ENCODE assay signal across 8 cellular contexts in the genomic region with DNA sequence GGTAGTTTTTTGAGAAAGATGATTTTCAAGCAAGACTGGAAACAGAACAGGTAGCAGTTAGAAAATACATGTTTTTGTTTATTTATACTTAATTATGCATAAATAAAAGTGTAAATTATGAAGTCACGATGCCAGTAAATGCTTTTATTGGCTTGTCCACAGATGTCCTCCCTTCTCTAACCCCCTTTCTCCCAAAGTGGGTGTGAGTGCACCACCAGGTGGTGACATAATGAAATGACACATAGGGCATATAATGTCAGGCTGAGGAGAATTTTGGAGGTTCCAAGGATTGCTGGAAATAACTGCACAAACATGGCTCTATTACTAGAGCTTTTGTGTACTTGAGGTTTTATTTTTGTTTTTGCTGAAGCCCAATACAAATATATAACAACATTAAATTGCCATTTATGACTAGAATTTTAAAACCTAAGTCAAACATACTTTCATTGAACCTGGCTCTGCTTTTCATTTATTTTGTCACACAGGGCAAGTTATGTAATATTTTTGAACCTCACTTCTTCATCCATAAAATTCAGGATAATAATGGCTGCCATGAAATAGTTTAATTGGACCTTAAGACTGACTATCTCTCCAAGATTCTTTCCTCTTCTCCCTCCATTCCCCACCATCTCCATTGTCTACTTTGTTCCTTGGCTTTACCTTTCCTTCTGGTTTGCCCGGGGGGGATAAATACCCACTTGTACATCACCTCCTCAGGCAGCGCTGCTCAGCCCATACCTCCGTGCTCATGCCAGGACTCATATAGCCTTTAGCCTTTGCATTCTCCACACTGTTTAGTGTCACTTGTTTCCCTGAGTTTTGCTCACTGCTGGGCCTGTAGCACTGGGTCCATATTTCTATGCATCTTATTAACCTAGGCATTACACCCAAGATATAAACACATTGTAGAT.
DNase-seq lines count a peak whose midpoint lies in the region; ATAC-seq, FAIRE-seq and TF ChIP-seq lines count a peak whose summit lies in the region.

No MANE protein-coding gene starts in this region.

- CTCF ChIA-PET in A549 (lab: Yijun Ruan, JAX), result interaction anchor here (0.6 to 1.8 kb wide), 9 partner anchors 8 to 85 kb away, joined by 3 to 9 read pairs (median 3); no protein-coding TSS in a partner anchor

- peak; percentile 39 for FAIRE-seq in A549 (lab: Jason Lieb, UNC)

- H3K9me3 Mint-ChIP-seq in naive B cell, result no peaks in the 10 kb centered on the region

- peak; percentile 76 for TF ChIP-seq CTCF in A549 (IDR thresholded peaks at IDR 0.05)

- H3K4me1 ChIP-seq in A549, result peaks cover 42% of the 10 kb centered on the region

- no peaks in the 10 kb centered on the region for H3K36me3 Mint-ChIP-seq in naive B cell

- H3K27ac Mint-ChIP-seq in naive B cell, result peak overlapping the region in 3 of 6 donors; percentile 30 to 63 (median 41)

- POLR2A ChIA-PET in A549 (lab: Yijun Ruan, JAX), result no interaction called here

- peak overlapping the region; percentile 14 to 27; a peak in 1 of 6 replicates for H3K27ac ChIP-seq in A549

- H3K4me3 ChIP-seq in A549, result no peak overlapping the region

- peak; percentile 77 to 84 for TF ChIP-seq RAD21 in A549 (conservative IDR thresholded peaks at IDR 0.05 in 1 of 2, IDR thresholded peaks at IDR 0.05 in 1 of 2)

- no peak for TF ChIP-seq EP300 in A549 (IDR thresholded peaks at IDR 0.05)

- H3K4me2 ChIP-seq in A549, result no peak overlapping the region

- H3K9me3 ChIP-seq in A549, result no peaks in the 10 kb centered on the region

- H3K4me3 Mint-ChIP-seq in naive B cell, result peak overlapping the region in 1 of 8 donors; percentile 25

- WGBS in A549 (ENCODE audit: missing lambda C conversion rate), result 67% methylated on average over 4 of the region's 4 CpGs

- no peak for TF ChIP-seq POLR2A in A549 (IDR thresholded peaks at IDR 0.05; ENCODE audit: low read length)

- peaks cover 0 to 7% (median 7%) of the 10 kb centered on the region in 3 donors for H3K4me1 Mint-ChIP-seq in naive B cell

- H3K27me3 Mint-ChIP-seq in naive B cell, result no peaks in the 10 kb centered on the region

- DNase-seq in A549 (ENCODE audit: low read depth in 1 of 2, low spot score in 1 of 2), result peak; percentile 53 to 66
- DNase-seq in ELR (ENCODE audit: low read depth), result peak; percentile 68
- peak; percentile 75 for DNase-seq in NCI-H82 (lab: John Stamatoyannopoulos, UW)
- peak; percentile 28 for DNase-seq in cerebellar cortex (ENCODE audit: low spot score)
- peak; percentile 29 for DNase-seq in naive B cell
- no peak for DNase-seq in activated effector memory CD4-positive, alpha-beta T cell treated with anti-CD3 and anti-CD28 coated beads, Interleukin-2, amount 50 U/mL, for 16 hours

- ATAC-seq in A549 (peak; percentile 77 to 86), HG02610 (IDR thresholded peaks at IDR 0.05; ENCODE audit: unreplicated experiment) (peak; percentile 61), naive B cell (ENCODE audit: low read depth in 2 of 2) (peak; percentile 61 to 62), GM21717 (IDR thresholded peaks at IDR 0.05; ENCODE audit: unreplicated experiment) (no peak)

TF ChIP-seq in A549, 52 proteins besides CTCF, POLR2A, EP300 and RAD21:
- TF ChIP-seq SMC3 (IDR thresholded peaks at IDR 0.05), result peak; percentile 73
- TF ChIP-seq, protein P1, sequence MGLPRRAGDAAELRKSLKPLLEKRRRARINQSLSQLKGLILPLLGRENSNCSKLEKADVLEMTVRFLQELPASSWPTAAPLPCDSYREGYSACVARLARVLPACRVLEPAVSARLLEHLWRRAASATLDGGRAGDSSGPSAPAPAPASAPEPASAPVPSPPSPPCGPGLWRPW (IDR thresholded peaks at IDR 0.05), result no peak
TF ChIP-seq in A549: peak in this region for 1.
